Comparison of ENCODE assay signal across 2 cellular contexts in the genomic region with DNA sequence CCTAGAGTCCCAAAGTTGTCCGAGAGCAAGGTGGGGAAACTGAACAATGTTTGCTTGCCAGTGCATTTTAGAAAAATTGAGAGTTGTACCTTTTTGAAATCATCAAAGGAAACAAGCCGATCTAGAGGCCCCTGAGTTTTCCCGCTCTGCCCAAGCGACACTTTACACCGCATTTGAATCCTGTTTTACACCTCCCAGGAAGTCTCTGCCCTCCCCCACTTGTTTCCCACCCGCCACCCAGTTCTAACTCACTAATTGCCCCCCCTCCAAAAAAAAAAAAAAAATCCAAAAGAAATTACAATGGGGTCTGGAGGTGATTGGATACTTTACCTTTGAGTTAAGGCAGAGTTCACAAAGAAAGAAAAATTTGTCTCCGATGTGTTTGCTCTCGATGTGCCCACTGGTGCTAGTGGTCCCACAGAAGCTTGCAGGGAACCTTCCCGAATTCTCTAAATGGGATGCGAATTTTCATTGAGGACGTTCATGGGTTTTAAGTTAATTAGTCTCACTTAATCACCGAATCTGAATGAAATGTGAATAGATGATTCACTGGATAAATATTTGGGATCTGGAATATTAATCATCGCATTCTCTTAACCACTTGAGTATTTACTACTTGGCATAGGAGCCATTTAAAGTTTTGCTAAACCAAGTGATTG.
A peak's percentile ranks its signal among the peaks of the same experiment; 100 is the strongest.
TF ChIP-seq lines count a peak whose summit lies in the region.

No MANE protein-coding gene starts in this region.

TF ChIP-seq in SK-N-SH, 30 proteins besides CTCF, POLR2A, EP300 and RAD21 (continued from another document):
- TF ChIP-seq IRF3 (IDR thresholded peaks at IDR 0.05; ENCODE audit: low read depth, low read length) (no peak), FOXM1 (IDR thresholded peaks at IDR 0.05; ENCODE audit: low read depth) (0 out of 2 replicates have a peak, but pooled peaks have one; percentile 23), MXI1 (IDR thresholded peaks at IDR 0.05; ENCODE audit: low read depth, low read length) (no peak), RCOR1 (IDR thresholded peaks at IDR 0.05; ENCODE audit: low read length) (no peak), JUND (IDR thresholded peaks at IDR 0.05) (0 out of 2 replicates have a peak, but pooled peaks have one; percentile 45), YY1 (IDR thresholded peaks at IDR 0.05; ENCODE audit: low read depth) (no peak), EZH2phosphoT487 (IDR thresholded peaks at IDR 0.05; ENCODE audit: borderline replicate concordance, low read depth) (no peak), TEAD4 (IDR thresholded peaks at IDR 0.05; ENCODE audit: borderline replicate concordance, insufficient read depth) (no peak), MEF2A (IDR thresholded peaks at IDR 0.05; ENCODE audit: borderline replicate concordance, low read depth) (no peak), TCF12 (IDR thresholded peaks at IDR 0.05) (peak; percentile 38; the same call in 1 of the 2 replicates), CHD2 (IDR thresholded peaks at IDR 0.05; ENCODE audit: low read length, partially characterized antibody) (no peak), NFIC (IDR thresholded peaks at IDR 0.05; ENCODE audit: borderline replicate concordance) (peak; percentile 9; the same call in 1 of the 2 replicates), FOSL2 (IDR thresholded peaks at IDR 0.05; ENCODE audit: borderline replicate concordance, low read depth) (peak; percentile 61; the same call in 1 of the 2 replicates), POLR2AphosphoS5 (IDR thresholded peaks at IDR 0.05; ENCODE audit: low read depth, low read length) (0 out of 2 replicates have a peak, but pooled peaks have one; percentile 20), NRF1 (IDR thresholded peaks at IDR 0.05; ENCODE audit: low read depth, low read length) (no peak), USF2 (IDR thresholded peaks at IDR 0.05; ENCODE audit: borderline replicate concordance, low read depth, low read length) (no peak)
- TF ChIP-seq, protein P1, sequence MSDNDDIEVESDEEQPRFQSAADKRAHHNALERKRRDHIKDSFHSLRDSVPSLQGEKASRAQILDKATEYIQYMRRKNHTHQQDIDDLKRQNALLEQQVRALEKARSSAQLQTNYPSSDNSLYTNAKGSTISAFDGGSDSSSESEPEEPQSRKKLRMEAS (IDR thresholded peaks at IDR 0.05; ENCODE audit: low read depth), result peak; percentile 12; the same call in 1 of the 2 replicates
- TF ChIP-seq, protein P2, sequence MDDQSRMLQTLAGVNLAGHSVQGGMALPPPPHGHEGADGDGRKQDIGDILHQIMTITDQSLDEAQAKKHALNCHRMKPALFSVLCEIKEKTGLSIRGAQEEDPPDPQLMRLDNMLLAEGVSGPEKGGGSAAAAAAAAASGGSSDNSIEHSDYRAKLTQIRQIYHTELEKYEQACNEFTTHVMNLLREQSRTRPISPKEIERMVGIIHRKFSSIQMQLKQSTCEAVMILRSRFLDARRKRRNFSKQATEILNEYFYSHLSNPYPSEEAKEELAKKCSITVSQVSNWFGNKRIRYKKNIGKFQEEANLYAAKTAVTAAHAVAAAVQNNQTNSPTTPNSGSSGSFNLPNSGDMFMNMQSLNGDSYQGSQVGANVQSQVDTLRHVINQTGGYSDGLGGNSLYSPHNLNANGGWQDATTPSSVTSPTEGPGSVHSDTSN (IDR thresholded peaks at IDR 0.05), result peak; percentile 33; the same call in 1 of the 2 replicates

TF ChIP-seq in SK-N-SH treated with all-trans-retinoic acid at 6 μM for 48 hours, 23 proteins besides CTCF, POLR2A, EP300 and RAD21 (continued from another document):
- TF ChIP-seq CSRNP3 (CRISPR knock-in tag; IDR thresholded peaks at IDR 0.05) (no peak), OSR1 (CRISPR knock-in tag; IDR thresholded peaks at IDR 0.05) (no peak), RARB (CRISPR knock-in tag; IDR thresholded peaks at IDR 0.05) (no peak), BACH2 (CRISPR knock-in tag; IDR thresholded peaks at IDR 0.05; ENCODE audit: borderline replicate concordance) (no peak), ZNF8 (CRISPR knock-in tag; IDR thresholded peaks at IDR 0.05) (no peak), ZNF70 (CRISPR knock-in tag; IDR thresholded peaks at IDR 0.05) (no peak), POU6F1 (CRISPR knock-in tag; IDR thresholded peaks at IDR 0.05; ENCODE audit: borderline replicate concordance, low read depth) (no peak)
